ENCODE assay signal across 12 cellular contexts in the genomic region with DNA sequence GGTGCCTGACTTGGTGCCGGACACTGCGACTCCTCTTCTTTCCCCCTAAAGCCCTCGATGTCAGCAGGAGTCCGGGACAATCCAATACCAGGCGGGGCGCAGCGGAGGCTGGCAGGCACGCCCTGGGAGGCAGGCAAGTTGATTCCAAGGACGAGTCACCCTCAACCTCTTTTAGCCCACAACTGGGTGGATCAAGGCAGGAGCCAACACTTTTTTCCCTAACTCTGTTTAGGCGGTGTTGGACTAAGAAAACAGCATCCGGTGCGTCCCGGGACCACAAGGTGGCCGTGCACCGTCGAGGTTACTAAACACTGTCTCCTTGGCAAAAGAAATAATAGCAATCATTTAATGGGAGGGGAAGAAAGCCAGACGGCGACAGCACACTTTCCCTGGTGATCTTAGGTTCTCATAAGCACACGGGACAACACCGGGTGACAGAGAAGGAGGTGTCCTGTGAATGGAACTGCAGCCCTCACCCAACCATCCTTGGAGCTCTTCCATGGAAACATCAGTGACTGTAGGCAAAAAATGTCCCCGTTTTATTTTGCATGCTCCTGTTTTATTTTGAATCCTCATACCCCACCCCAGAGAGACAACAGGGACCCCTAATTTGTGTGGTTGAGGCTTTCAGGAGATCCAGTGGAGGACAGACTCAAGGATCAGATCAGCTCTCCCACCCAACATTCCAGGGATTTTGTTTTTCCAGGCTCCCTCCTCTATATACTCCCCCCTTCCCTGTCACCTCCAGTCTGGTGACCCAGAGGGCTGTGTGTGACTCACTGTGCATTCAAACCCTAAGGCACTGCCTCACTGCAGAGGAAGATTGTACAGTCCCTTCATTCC. TPM values are rescaled to one million over a fixed set of nuclear protein-coding genes. Genes with fewer than 3 reads are reported as not detected.
DNase-seq lines count a peak whose midpoint lies in the region; ATAC-seq and TF ChIP-seq lines count a peak whose summit lies in the region.
"Had no signal": no experiment of that assay in that cellular context is flagged by ENCODE, and none has a peak within 500 bp of the region (broad histone marks: within the 10 kb centered on the region; RNA-seq: fewer than 3 reads in every experiment).

No MANE protein-coding gene starts in this region.

- peak overlapping the region; percentile 66 for H3K4me3 Mint-ChIP-seq in Calu3 (ENCODE audit: low read depth, unreplicated experiment)
- peak overlapping the region; percentile 98 for H3K4me3 Mint-ChIP-seq in glutamatergic neuron (ENCODE audit: unreplicated experiment)
- H3K4me3 Mint-ChIP-seq: CD4-positive, alpha-beta T cell had no signal

- H3K36me3 ChIP-seq in MG63: no peaks in the 10 kb centered on the region
- H3K36me3 ChIP-seq in BE2C: no peaks in the 10 kb centered on the region
- H3K36me3 ChIP-seq: prostate gland had no signal

- H3K4me1 ChIP-seq in BE2C: no peaks in the 10 kb centered on the region
- H3K4me1 ChIP-seq: prostate gland had no signal

- H3K36me3 Mint-ChIP-seq in Calu3 (ENCODE audit: insufficient read depth, unreplicated experiment) (peaks cover 6% of the 10 kb centered on the region), glutamatergic neuron (ENCODE audit: unreplicated experiment) (no peaks in the 10 kb centered on the region)
- H3K36me3 Mint-ChIP-seq: activated naive CD4-positive, alpha-beta T cell treated with anti-CD3 and anti-CD28 coated beads, Interleukin-2, amount 50 U/mL, for 72 hours had no signal

- TF ChIP-seq CTCF in Calu3 (IDR thresholded peaks at IDR 0.05; ENCODE audit: unreplicated experiment) (no peak), glutamatergic neuron (IDR thresholded peaks at IDR 0.05; ENCODE audit: partially characterized antibody, unreplicated experiment) (no peak), omental fat pad (IDR thresholded peaks at IDR 0.05) (no peak), BE2C (IDR thresholded peaks at IDR 0.05; ENCODE audit: low read depth, low read length) (no peak)

- no peaks in the 10 kb centered on the region for H3K9me3 Mint-ChIP-seq in Calu3 (ENCODE audit: low read depth, unreplicated experiment)
- H3K9me3 Mint-ChIP-seq in glutamatergic neuron (ENCODE audit: unreplicated experiment): peaks cover 5% of the 10 kb centered on the region
- H3K9me3 Mint-ChIP-seq: activated naive CD4-positive, alpha-beta T cell treated with anti-CD3 and anti-CD28 coated beads, Interleukin-2, amount 50 U/mL, for 72 hours; CD4-positive, alpha-beta T cell had no signal

- H3K9me3 ChIP-seq in MG63 (no peaks in the 10 kb centered on the region), BE2C (no peaks in the 10 kb centered on the region)
- H3K9me3 ChIP-seq: prostate gland had no signal

- H3K4me1 Mint-ChIP-seq in Calu3 (ENCODE audit: low read depth, unreplicated experiment): peaks cover 38% of the 10 kb centered on the region
- peaks cover 2% of the 10 kb centered on the region for H3K4me1 Mint-ChIP-seq in glutamatergic neuron (ENCODE audit: low read depth, unreplicated experiment)

- intact Hi-C loops in Calu3 (cut with micrococcal nuclease; ENCODE audit: unreplicated experiment): no loop called here

- no TSS peak for BruUV-seq in Calu3 (replicated peaks; lab: Mats Ljungman, UMichigan)

- H3K4me3 ChIP-seq in MG63 (no peak overlapping the region), BE2C (ENCODE audit: low read depth, low read length) (no peak overlapping the region)
- H3K4me3 ChIP-seq: prostate gland had no signal

- DNase-seq in Calu3 (peak; percentile 23), MG63 (peak; percentile 1), glutamatergic neuron (no peak), omental fat pad (ENCODE audit: low spot score) (no peak), BE2C (no peak), SHP77 treated with DMSO at 0.1 percent for 48 hours (lab: John Stamatoyannopoulos, UW) (no peak)
- DNase-seq: CD4-positive, alpha-beta T cell had no signal

- H3K27ac Mint-ChIP-seq in Calu3 (ENCODE audit: unreplicated experiment) (no peak overlapping the region), glutamatergic neuron (ENCODE audit: unreplicated experiment) (no peak overlapping the region)
- H3K27ac Mint-ChIP-seq: CD4-positive, alpha-beta T cell had no signal

- peaks cover 24% of the 10 kb centered on the region for H3K27me3 ChIP-seq in MG63
- peaks cover 49% of the 10 kb centered on the region for H3K27me3 ChIP-seq in BE2C

- H3K27me3 Mint-ChIP-seq in Calu3 (ENCODE audit: unreplicated experiment): peaks cover 42% of the 10 kb centered on the region
- H3K27me3 Mint-ChIP-seq in glutamatergic neuron (ENCODE audit: unreplicated experiment): peaks cover 20% of the 10 kb centered on the region

- CTCF ChIA-PET in Calu3 (lab: Charles Lee): no interaction called here

- ATAC-seq in omental fat pad (ENCODE audit: low FRiP score) (peak; percentile 32), HG02981 (IDR thresholded peaks at IDR 0.05; ENCODE audit: unreplicated experiment) (no peak), GM19455 (IDR thresholded peaks at IDR 0.05; ENCODE audit: unreplicated experiment) (no peak)
- ATAC-seq: activated naive CD4-positive, alpha-beta T cell treated with anti-CD3 and anti-CD28 coated beads, Interleukin-2, amount 50 U/mL, for 72 hours had no signal

RNA-seq across cellular contexts. Expression of gene CALCR, which starts 1.3 kb away (rescaled TPM):
- total RNA-seq in Calu3 (2022) (not detected in 2 replicates), glutamatergic neuron (ENCODE audit: unreplicated experiment) (not detected), omental fat pad (under 1 TPM in 3 of 4 donors, not detected in 1; 0.24 to 0.50 (median 0.28) TPM)
- not detected in 2 replicates for total RNA-seq in MG63 (2014; rRNA removed; shearing (Covaris generic); ENCODE audit: low replicate concordance)
- polyA plus RNA-seq in BE2C (2012; ENCODE audit: insufficient read depth, insufficient read length, low read depth): not detected
- total RNA-seq: activated naive CD4-positive, alpha-beta T cell treated with anti-CD3 and anti-CD28 coated beads, Interleukin-2, amount 50 U/mL, for 72 hours; CD4-positive, alpha-beta T cell; M059J had no signal

Comparison
In these comparisons a context has a peak if more than half of its experiments do, and no peak if none do; other contexts are left out.
1. DNase-seq: peak in Calu3 (single experiment) and MG63 (single experiment); none in glutamatergic neuron (single experiment), omental fat pad (single experiment), BE2C (single experiment) and SHP77 treated with DMSO at 0.1 percent for 48 hours (single experiment).